ENCODE assay signal across 8 cellular contexts in the genomic region with DNA sequence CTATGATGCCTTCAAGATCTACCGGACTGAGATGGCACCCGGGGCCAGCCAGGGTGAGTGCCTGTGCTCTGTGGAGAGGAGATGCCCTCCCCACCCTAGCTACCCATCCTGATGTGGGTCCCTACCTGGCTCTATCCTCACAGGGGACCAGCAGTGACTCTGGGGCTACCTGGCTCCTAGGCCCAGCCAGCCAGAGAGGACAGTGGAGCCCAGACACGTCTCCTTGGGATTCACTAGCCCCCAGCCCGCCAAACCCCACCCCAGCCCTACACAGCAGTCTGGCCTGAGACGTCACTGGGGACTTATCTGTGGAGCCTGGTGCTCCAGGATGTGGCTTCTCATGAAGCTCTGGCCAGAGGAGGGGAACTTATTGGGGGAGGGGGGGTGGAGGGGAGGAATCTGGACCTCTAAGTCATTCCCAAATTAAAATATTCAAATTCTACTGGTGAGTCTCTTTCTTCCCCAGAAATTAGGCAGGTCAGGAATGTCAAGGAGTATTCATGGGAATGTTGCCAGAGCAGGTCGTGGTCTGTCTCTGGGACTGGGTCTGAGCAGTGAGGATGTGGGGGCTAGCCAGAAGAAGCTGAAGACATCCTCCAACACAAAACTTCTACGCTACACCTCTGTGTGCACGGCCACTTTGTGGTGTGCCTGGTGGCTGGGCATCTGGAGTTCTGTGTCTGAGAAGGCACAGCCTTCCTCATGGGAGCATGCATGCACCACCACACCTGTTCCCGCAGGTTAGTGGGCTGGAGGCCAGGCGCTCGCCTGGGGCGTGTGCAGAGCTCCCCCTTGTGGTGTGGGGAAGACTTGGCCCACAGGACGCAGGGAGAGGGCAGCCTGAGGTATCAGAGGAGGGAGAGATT. TPM values are rescaled to one million over a fixed set of nuclear protein-coding genes. Genes with fewer than 3 reads are reported as not detected.
A peak's percentile ranks its signal among the peaks of the same experiment; 100 is the strongest.
DNase-seq lines count a peak whose midpoint lies in the region; ATAC-seq, FAIRE-seq and TF ChIP-seq lines count a peak whose summit lies in the region.

No MANE protein-coding gene starts in this region.

- no peak overlapping the region for H3K27ac ChIP-seq in astrocyte (ENCODE audit: low read depth, low read length)

- no peaks in the 10 kb centered on the region for H3K9me3 Mint-ChIP-seq in T-helper 2 cell treated with Interferon-gamma antibody and Interleukin-4, amounts not matched to agents 5 μg/mL and 100 μg/mL, for 36 hours
- no peaks in the 10 kb centered on the region for H3K9me3 Mint-ChIP-seq in astrocyte (ENCODE audit: unreplicated experiment)

- H3K4me2 ChIP-seq in astrocyte (ENCODE audit: low read length) = no peak overlapping the region

- TF ChIP-seq CTCF in LNCAP (IDR thresholded peaks at IDR 0.05) (peak; percentile 96), astrocyte (IDR thresholded peaks at IDR 0.05; ENCODE audit: insufficient read depth, low read depth, low read length) (peak; percentile 62)

- H3K4me1 ChIP-seq in astrocyte (ENCODE audit: insufficient read depth, low read length) = no peaks in the 10 kb centered on the region

- H3K27me3 Mint-ChIP-seq in T-helper 2 cell treated with Interferon-gamma antibody and Interleukin-4, amounts not matched to agents 5 μg/mL and 100 μg/mL, for 36 hours (ENCODE audit: low read depth) = peaks cover 4% of the 10 kb centered on the region
- peaks cover 64% of the 10 kb centered on the region for H3K27me3 Mint-ChIP-seq in astrocyte (ENCODE audit: low read depth, unreplicated experiment)

- H2AFZ ChIP-seq in astrocyte (ENCODE audit: low read depth, low read length) = no peak overlapping the region

- H3K36me3 Mint-ChIP-seq in T-helper 2 cell treated with Interferon-gamma antibody and Interleukin-4, amounts not matched to agents 5 μg/mL and 100 μg/mL, for 36 hours (ENCODE audit: low read depth) = no peaks in the 10 kb centered on the region
- peaks cover 3% of the 10 kb centered on the region for H3K36me3 Mint-ChIP-seq in astrocyte (ENCODE audit: low read depth, unreplicated experiment)

- H3K4me1 Mint-ChIP-seq in T-helper 2 cell treated with Interferon-gamma antibody and Interleukin-4, amounts not matched to agents 5 μg/mL and 100 μg/mL, for 36 hours (ENCODE audit: low read depth) = no peaks in the 10 kb centered on the region
- H3K4me1 Mint-ChIP-seq in astrocyte (ENCODE audit: low read depth, unreplicated experiment) = no peaks in the 10 kb centered on the region

- no peaks in the 10 kb centered on the region for H4K20me1 ChIP-seq in astrocyte (ENCODE audit: insufficient read depth, low read length)

- H3K36me3 ChIP-seq in astrocyte (ENCODE audit: insufficient read depth, low read length) = no peaks in the 10 kb centered on the region

- ATAC-seq in GM19463 (IDR thresholded peaks at IDR 0.05; ENCODE audit: unreplicated experiment) = no peak
- no peak for ATAC-seq in HG02840 (IDR thresholded peaks at IDR 0.05; ENCODE audit: low FRiP score, unreplicated experiment)

- no peaks in the 10 kb centered on the region for H3K9me3 ChIP-seq in astrocyte (ENCODE audit: insufficient read depth, low read depth, low read length)

- no peak overlapping the region for H3K4me3 ChIP-seq in astrocyte (ENCODE audit: insufficient read depth, low read depth, low read length)

- no peak overlapping the region for H3K27ac Mint-ChIP-seq in T-helper 2 cell treated with Interferon-gamma antibody and Interleukin-4, amounts not matched to agents 5 μg/mL and 100 μg/mL, for 36 hours
- no peak overlapping the region for H3K27ac Mint-ChIP-seq in astrocyte (ENCODE audit: unreplicated experiment)

- DNase-seq in EH (ENCODE audit: low read depth) (peak; percentile 45), astrocyte (ENCODE audit: low read depth) (no peak), iris pigment epithelial cell (ENCODE audit: low read depth) (peak; percentile 23)
- peak; percentile 35 for DNase-seq in T-helper 2 cell treated with Interferon-gamma antibody and Interleukin-4, amounts not matched to agents 5 μg/mL and 100 μg/mL, for 36 hours (ENCODE audit: low spot score)
- peak; percentile 56 for DNase-seq in stimulated activated CD4-positive, alpha-beta T cell treated with anti-CD3 and anti-CD28 coated beads, Interleukin-2, amount 100 ng/mL, for 4 hours (ENCODE audit: low read depth)

- no peaks in the 10 kb centered on the region for H3K79me2 ChIP-seq in astrocyte (ENCODE audit: insufficient read depth, low read length)

- no peak overlapping the region for H3K4me3 Mint-ChIP-seq in T-helper 2 cell treated with Interferon-gamma antibody and Interleukin-4, amounts not matched to agents 5 μg/mL and 100 μg/mL, for 36 hours
- no peak overlapping the region for H3K4me3 Mint-ChIP-seq in astrocyte (ENCODE audit: unreplicated experiment)

- no peak for FAIRE-seq in astrocyte (lab: Jason Lieb, UNC)

- H3K27me3 ChIP-seq in astrocyte (ENCODE audit: insufficient read depth, low read length) = peaks cover 2% of the 10 kb centered on the region

- no peak overlapping the region for H3K9ac ChIP-seq in astrocyte (ENCODE audit: low read length)

RNA-seq across cellular contexts. Expression of a gene that starts 2.7 kb away (rescaled TPM):
- not detected in 2 replicates for total RNA-seq in astrocyte

RNA-seq across cellular contexts. Expression of a gene that starts 7.0 kb away (rescaled TPM):
- total RNA-seq in astrocyte = not detected in 2 replicates

RNA-seq across cellular contexts. Expression of a gene that starts 14.6 kb away (rescaled TPM):
- 5.8 and 6.5 TPM in 2 replicates for total RNA-seq in astrocyte

RNA-seq across cellular contexts. Expression of a gene that starts 26.9 kb away (rescaled TPM):
- total RNA-seq in astrocyte = 29.3 and 39.5 TPM in 2 replicates

RNA-seq across cellular contexts. Expression of a gene that starts 28.5 kb away (rescaled TPM):
- total RNA-seq in astrocyte = not detected in 2 replicates
